In genomic region chr7:54788664-54789063, GRCh38 we compare ENCODE assay signal across 8 cellular contexts.
DNase-seq lines count a peak whose midpoint lies in the region; ATAC-seq and TF ChIP-seq lines count a peak whose summit lies in the region.

No MANE protein-coding gene starts in this region.

- ATAC-seq in HG02885 (IDR thresholded peaks at IDR 0.05; ENCODE audit: poor library complexity, unreplicated experiment), result peak; percentile 93

- no peaks in the 10 kb centered on the region for H3K27me3 ChIP-seq in rectal smooth muscle tissue (ENCODE audit: control insufficient read depth, insufficient read depth, low read length)

- peaks cover 2% of the 10 kb centered on the region for H3K4me1 ChIP-seq in rectal smooth muscle tissue (ENCODE audit: control insufficient read depth, insufficient read depth, low read length)

- intact Hi-C loops in head of caudate nucleus (cut with DNase I), result loop anchor here (5.0 kb wide), 1 partner anchor 464 kb away; no protein-coding TSS in a partner anchor

- H3K36me3 ChIP-seq in rectal smooth muscle tissue (ENCODE audit: control insufficient read depth, insufficient read depth, low read length), result no peaks in the 10 kb centered on the region

- in situ Hi-C loops in ACHN (cut with HindIII; ENCODE audit: low pct_ligation_motif_present, low pct_unique_long_range_greater_than_20kb, low sequenced_read_pairs), result no loop called here

- DNase-seq in ACHN, result peak; percentile 92
- DNase-seq in NCI-H2171 treated with DMSO at 0.1 percent for 48 hours (lab: John Stamatoyannopoulos, UW), result peak; percentile 70
- DNase-seq in activated T-cell treated with anti-CD3 and anti-CD28 coated beads, Interleukin-2, amount 50 U/mL, for 48 hours, result peak; percentile 26 to 34
- peak in 40 of 42 donors; percentile 7 to 86 (median 56) for DNase-seq in head of caudate nucleus
- no peak for DNase-seq in middle frontal gyrus (ENCODE audit: extremely low spot score, low spot score)

- H3K27ac ChIP-seq in rectal smooth muscle tissue (ENCODE audit: low read depth, low read length), result no peak overlapping the region

- H3K9ac ChIP-seq in rectal smooth muscle tissue (ENCODE audit: low read length), result no peak overlapping the region

- TF ChIP-seq CTCF in GM12874 (IDR thresholded peaks at IDR 0.05; ENCODE audit: insufficient read depth, low read depth, low read length), result peak; percentile 52

- peak overlapping the region; percentile 22 for H3K4me3 ChIP-seq in rectal smooth muscle tissue (ENCODE audit: low read length)
